1 cellular context compared by ENCODE assay signal in the genomic region with DNA sequence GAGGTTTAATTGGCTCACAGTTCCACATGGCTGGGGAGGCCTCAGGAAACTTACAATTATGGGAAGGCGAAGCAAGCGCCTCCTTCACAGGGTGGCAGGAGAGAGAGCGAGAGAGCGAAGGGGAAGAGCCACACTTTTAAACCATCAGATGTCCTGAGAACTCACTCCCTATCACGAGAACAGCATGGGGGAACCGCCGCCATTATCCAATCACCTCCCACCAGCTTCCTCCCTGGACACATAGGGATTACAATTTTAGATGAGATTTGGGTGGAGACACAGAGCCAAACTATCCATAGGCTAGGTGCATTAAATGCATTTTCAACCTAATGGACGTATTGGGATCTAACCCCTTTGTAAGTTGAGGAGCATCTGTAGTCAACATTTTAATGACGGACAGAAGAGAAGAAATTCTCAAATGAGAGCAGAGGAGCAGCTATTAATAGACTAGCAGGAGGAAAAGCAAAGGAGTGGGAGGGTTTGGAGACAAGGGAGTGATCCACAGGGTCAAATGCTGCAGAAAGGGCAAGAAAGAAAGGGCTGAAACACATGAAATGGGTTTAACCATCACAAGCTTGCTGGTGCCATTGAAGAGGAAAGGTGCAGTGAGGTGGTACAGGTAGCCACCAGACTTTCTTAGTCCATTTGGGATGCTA.
TF ChIP-seq lines count a peak whose summit lies in the region.

No MANE protein-coding gene starts in this region.

TF ChIP-seq in GM23338, 12 proteins besides CTCF, POLR2A, EP300 and RAD21:
- TF ChIP-seq ETS1 (IDR thresholded peaks at IDR 0.05) (no peak), EZH2phosphoT487 (IDR thresholded peaks at IDR 0.05; ENCODE audit: unreplicated experiment) (no peak), NANOG (IDR thresholded peaks at IDR 0.05; ENCODE audit: borderline replicate concordance) (no peak), STAT1 (IDR thresholded peaks at IDR 0.05; ENCODE audit: unreplicated experiment) (no peak), JUNB (IDR thresholded peaks at IDR 0.05; ENCODE audit: unreplicated experiment) (no peak), EZH2 (IDR thresholded peaks at IDR 0.05; ENCODE audit: low read depth, unreplicated experiment) (no peak), ZNF462 (CRISPR knock-in tag; IDR thresholded peaks at IDR 0.05) (no peak), ZNF114 (CRISPR knock-in tag; IDR thresholded peaks at IDR 0.05) (no peak), POLR2AphosphoS5 (IDR thresholded peaks at IDR 0.05; ENCODE audit: low read depth) (no peak), ZNF331 (CRISPR knock-in tag; IDR thresholded peaks at IDR 0.05; ENCODE audit: low read depth) (no peak), CREB1 (CRISPR knock-in tag; IDR thresholded peaks at IDR 0.05; ENCODE audit: low read depth) (no peak)
- TF ChIP-seq, protein P1, sequence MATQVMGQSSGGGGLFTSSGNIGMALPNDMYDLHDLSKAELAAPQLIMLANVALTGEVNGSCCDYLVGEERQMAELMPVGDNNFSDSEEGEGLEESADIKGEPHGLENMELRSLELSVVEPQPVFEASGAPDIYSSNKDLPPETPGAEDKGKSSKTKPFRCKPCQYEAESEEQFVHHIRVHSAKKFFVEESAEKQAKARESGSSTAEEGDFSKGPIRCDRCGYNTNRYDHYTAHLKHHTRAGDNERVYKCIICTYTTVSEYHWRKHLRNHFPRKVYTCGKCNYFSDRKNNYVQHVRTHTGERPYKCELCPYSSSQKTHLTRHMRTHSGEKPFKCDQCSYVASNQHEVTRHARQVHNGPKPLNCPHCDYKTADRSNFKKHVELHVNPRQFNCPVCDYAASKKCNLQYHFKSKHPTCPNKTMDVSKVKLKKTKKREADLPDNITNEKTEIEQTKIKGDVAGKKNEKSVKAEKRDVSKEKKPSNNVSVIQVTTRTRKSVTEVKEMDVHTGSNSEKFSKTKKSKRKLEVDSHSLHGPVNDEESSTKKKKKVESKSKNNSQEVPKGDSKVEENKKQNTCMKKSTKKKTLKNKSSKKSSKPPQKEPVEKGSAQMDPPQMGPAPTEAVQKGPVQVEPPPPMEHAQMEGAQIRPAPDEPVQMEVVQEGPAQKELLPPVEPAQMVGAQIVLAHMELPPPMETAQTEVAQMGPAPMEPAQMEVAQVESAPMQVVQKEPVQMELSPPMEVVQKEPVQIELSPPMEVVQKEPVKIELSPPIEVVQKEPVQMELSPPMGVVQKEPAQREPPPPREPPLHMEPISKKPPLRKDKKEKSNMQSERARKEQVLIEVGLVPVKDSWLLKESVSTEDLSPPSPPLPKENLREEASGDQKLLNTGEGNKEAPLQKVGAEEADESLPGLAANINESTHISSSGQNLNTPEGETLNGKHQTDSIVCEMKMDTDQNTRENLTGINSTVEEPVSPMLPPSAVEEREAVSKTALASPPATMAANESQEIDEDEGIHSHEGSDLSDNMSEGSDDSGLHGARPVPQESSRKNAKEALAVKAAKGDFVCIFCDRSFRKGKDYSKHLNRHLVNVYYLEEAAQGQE (IDR thresholded peaks at IDR 0.05; ENCODE audit: unreplicated experiment), result no peak
